11 cellular contexts compared by ENCODE assay signal in genomic region chr3:134366928-134367352, GRCh38. TPM values are rescaled to one million over a fixed set of nuclear protein-coding genes. Genes with fewer than 3 reads are reported as not detected.
DNase-seq lines count a peak whose midpoint lies in the region; ATAC-seq, FAIRE-seq and TF ChIP-seq lines count a peak whose summit lies in the region.
"Had no signal": no experiment of that assay in that cellular context is flagged by ENCODE, and none has a peak within 500 bp of the region (broad histone marks: within the 10 kb centered on the region; RNA-seq: fewer than 3 reads in every experiment).

No MANE protein-coding gene starts in this region.

- no peak overlapping the region for H3K27ac ChIP-seq in K562 (ENCODE audit: extremely low read depth, low read depth, low read length)

- H3K4me1 ChIP-seq in K562 (replicated peaks in 1 of 2; ENCODE audit: control insufficient read depth in 2 of 2, insufficient read depth in 2 of 2, low read length in 2 of 2), result peaks cover 0 to 7% of the 10 kb centered on the region in 2 experiments; a peak in 2 of 5 replicates

- intact Hi-C loops in K562 (cut with micrococcal nuclease), result no loop called here
- intact Hi-C loops in activated naive CD4-positive, alpha-beta T cell treated with anti-CD3 and anti-CD28 coated beads for 36 hours (cut with micrococcal nuclease), result no loop called here

- POLR2A ChIA-PET in K562 (lab: Yijun Ruan, JAX), result no interaction called here

- no peak overlapping the region for H3K27ac Mint-ChIP-seq in activated naive CD4-positive, alpha-beta T cell treated with anti-CD3 and anti-CD28 coated beads for 36 hours
- H3K27ac Mint-ChIP-seq: CD8-positive, alpha-beta T cell had no signal

- CTCF ChIA-PET in K562 (lab: Yijun Ruan, JAX; ENCODE audit: low intra/inter-chr PET ratio), result no interaction called here
- CTCF ChIA-PET in activated naive CD4-positive, alpha-beta T cell treated with anti-CD3 and anti-CD28 coated beads for 36 hours (lab: Charles Lee), result interaction anchor here (0.8 to 1.0 kb wide), 3 partner anchors 9 to 169 kb away, joined by 3 read pairs; no protein-coding TSS in a partner anchor

- no peak overlapping the region for H2AFZ ChIP-seq in K562 (ENCODE audit: low read depth, low read length)

- peaks cover 22% of the 10 kb centered on the region for H3K4me1 Mint-ChIP-seq in activated naive CD4-positive, alpha-beta T cell treated with anti-CD3 and anti-CD28 coated beads for 36 hours (ENCODE audit: low read depth)

- H3K27me3 ChIP-seq in K562 (ENCODE audit: control insufficient read depth in 2 of 2, insufficient read depth in 2 of 2, low read length in 2 of 2), result peaks cover 3 to 55% of the 10 kb centered on the region in 2 experiments; a peak in 3 of 5 replicates

- H3K9ac ChIP-seq in K562 (ENCODE audit: insufficient read depth in 1 of 2, low read depth in 2 of 2, low read length in 2 of 2), result no peak overlapping the region

- TF ChIP-seq EP300 in K562 (IDR thresholded peaks at IDR 0.05; ENCODE audit: low read length), result no peak

- no peak for TF ChIP-seq CTCF in K562 (IDR thresholded peaks at IDR 0.05 in 2 of 3, conservative IDR thresholded peaks at IDR 0.05 in 1 of 3; ENCODE audit: insufficient read depth in 2 of 3, low read depth in 1 of 3, low read length in 3 of 3)

- in situ Hi-C loops in K562 (cut with MboI), result no loop called here

- ATAC-seq in K562 (peak; percentile 20; the same call in 1 of the 3 replicates), GM18909 (IDR thresholded peaks at IDR 0.05; ENCODE audit: poor library complexity, unreplicated experiment) (no peak)
- ATAC-seq: CD8-positive, alpha-beta T cell; left colon had no signal

- peaks cover 2% of the 10 kb centered on the region for H3K27me3 Mint-ChIP-seq in activated naive CD4-positive, alpha-beta T cell treated with anti-CD3 and anti-CD28 coated beads for 36 hours (ENCODE audit: low read depth)

- no peak overlapping the region for H3K4me2 ChIP-seq in K562 (ENCODE audit: insufficient read depth, low read length)

- H4K20me1 ChIP-seq in K562 (replicated peaks; ENCODE audit: control insufficient read depth, insufficient read depth, low read length), result no peaks in the 10 kb centered on the region; the same call in 1 of the 2 replicates

- TF ChIP-seq POLR2A in K562 (conservative IDR thresholded peaks at IDR 0.05), result no peak

- BruUV-seq in K562 (replicated peaks; lab: Mats Ljungman, UMichigan), result no TSS peak

- H3K36me3 Mint-ChIP-seq in activated naive CD4-positive, alpha-beta T cell treated with anti-CD3 and anti-CD28 coated beads for 36 hours (ENCODE audit: low read depth), result no peaks in the 10 kb centered on the region
- H3K36me3 Mint-ChIP-seq: CD8-positive, alpha-beta T cell had no signal

- H3K79me2 ChIP-seq in K562 (ENCODE audit: control insufficient read depth, insufficient read depth, low read length), result no peaks in the 10 kb centered on the region

- no peaks in the 10 kb centered on the region for H3K9me3 ChIP-seq in K562 (replicated peaks; ENCODE audit: control insufficient read depth, insufficient read depth, low read depth, low read length)

- H3K36me3 ChIP-seq in K562 (ENCODE audit: control insufficient read depth, insufficient read depth, low read length), result no peaks in the 10 kb centered on the region

- FAIRE-seq in K562 (lab: Jason Lieb, UNC), result no peak

- no peak overlapping the region for H3K4me3 Mint-ChIP-seq in activated naive CD4-positive, alpha-beta T cell treated with anti-CD3 and anti-CD28 coated beads for 36 hours
- H3K4me3 Mint-ChIP-seq: CD8-positive, alpha-beta T cell had no signal

- H3K9me3 Mint-ChIP-seq in activated naive CD4-positive, alpha-beta T cell treated with anti-CD3 and anti-CD28 coated beads for 36 hours, result no peaks in the 10 kb centered on the region
- H3K9me3 Mint-ChIP-seq: CD8-positive, alpha-beta T cell had no signal

- no peaks in the 10 kb centered on the region for H3K9me1 ChIP-seq in K562 (ENCODE audit: control insufficient read depth, insufficient read depth, low read length)

- TF ChIP-seq RAD21 in K562 (CRISPR knock-in tag; conservative IDR thresholded peaks at IDR 0.05 in 1 of 2, IDR thresholded peaks at IDR 0.05 in 1 of 2), result no peak

- no peak overlapping the region for H3K4me3 ChIP-seq in K562

- WGBS in K562 (ENCODE audit: insufficient coverage, low coverage, missing lambda C conversion rate), result 11% methylated on average over 4 of the region's 8 CpGs

- DNase-seq in EH (ENCODE audit: low read depth) (peak; percentile 59), K562 (ENCODE audit: extremely low read depth in 1 of 4, low spot score in 3 of 4) (no peak), inferior parietal cortex (ENCODE audit: extremely low spot score) (peak; percentile 93), retina (peak; percentile 37), KG1 (lab: John Stamatoyannopoulos, UW) (no peak)
- DNase-seq in activated naive CD4-positive, alpha-beta T cell treated with anti-CD3 and anti-CD28 coated beads for 36 hours, result no peak
- no peak for DNase-seq in activated CD4-positive, CD25-positive, alpha-beta regulatory T cell treated with anti-CD3 and anti-CD28 coated beads, Interleukin-2, amount 50 U/mL, for 72 hours
- DNase-seq: CD8-positive, alpha-beta T cell; NCI-H187 had no signal

TF ChIP-seq in K562, 482 proteins besides CTCF, POLR2A, EP300 and RAD21 (continues in another document):
- TF ChIP-seq CREB3L1 (IDR thresholded peaks at IDR 0.05; ENCODE audit: borderline replicate concordance, low read depth) (no peak), ZNF311 (CRISPR knock-in tag; IDR thresholded peaks at IDR 0.05) (no peak), ATF7 (IDR thresholded peaks at IDR 0.05) (no peak)

RNA-seq across cellular contexts. Expression of gene AMOTL2, which starts 7.3 kb away (rescaled TPM):
- total RNA-seq in K562 (2011; cell fraction: chromatin; rRNA removed; ENCODE audit: low replicate concordance), result 0.07 TPM in 1 of 2 replicates, not detected in the other
- not detected in 2 replicates for total RNA-seq in K562 (2011; cell fraction: nucleolus; rRNA removed)
- not detected in 2 replicates for total RNA-seq in K562 (2011; cell fraction: nucleoplasm; rRNA removed)
- total RNA-seq in K562 (2014; rRNA removed) (not detected in 2 replicates), K562 (2014; rRNA removed; fragmentation: Illumina TruSeq; extraction: Trizol) (not detected in 2 replicates), K562 (2015; rRNA removed; fragmentation: Illumina TruSeq; extraction: Trizol) (not detected in 2 replicates), K562 (2021) (0.31 and 0.54 TPM in 2 replicates)
- polyA plus RNA-seq in K562 (2011; rRNA removed) (not detected in 2 replicates), K562 (2014; fragmentation: Illumina TruSeq; extraction: Trizol) (not detected in 2 replicates), K562 (2014; fragmentation: Nextera tagmentation; extraction: Ambion mirVana) (not detected), K562 (2014; rRNA removed) (0.12 TPM in 1 of 2 replicates, not detected in the other)
- 0.01 TPM in 2 replicates for polyA plus RNA-seq in K562 (2011; cell fraction: cytosol; rRNA removed)
- 0.04 TPM in 1 of 2 replicates, not detected in the other for polyA plus RNA-seq in K562 (2011; cell fraction: nucleus; rRNA removed)
- not detected in 2 replicates for polyA plus RNA-seq in K562 (2012)
- polyA minus RNA-seq in K562 (2011; rRNA and poly(A)+ RNA removed), result not detected in 2 replicates
- 0.46 TPM in 1 of 2 replicates, not detected in the other for polyA minus RNA-seq in K562 (2011; cell fraction: cytosol; rRNA and poly(A)+ RNA removed)
- polyA minus RNA-seq in K562 (2011; cell fraction: nucleus; rRNA and poly(A)+ RNA removed), result not detected in 2 replicates
- total RNA-seq in activated naive CD4-positive, alpha-beta T cell treated with anti-CD3 and anti-CD28 coated beads for 36 hours, result under 1 TPM in 1 of 2 experiments, not detected in 1; 0.31 TPM
- total RNA-seq: CD8-positive, alpha-beta T cell had no signal

Comparison
In these comparisons a context has a peak if more than half of its experiments do, and no peak if none do; other contexts are left out.
1. DNase-seq: peak in EH (single experiment), inferior parietal cortex (single experiment) and retina (single experiment); none in K562 (0 of 4), activated naive CD4-positive, alpha-beta T cell treated with anti-CD3 and anti-CD28 coated beads for 36 hours (single experiment), activated CD4-positive, CD25-positive, alpha-beta regulatory T cell treated with anti-CD3 and anti-CD28 coated beads, Interleukin-2, amount 50 U/mL, for 72 hours (single experiment) and KG1 (single experiment).